Comparison of ENCODE assay signal across 10 cellular contexts in the genomic region with DNA sequence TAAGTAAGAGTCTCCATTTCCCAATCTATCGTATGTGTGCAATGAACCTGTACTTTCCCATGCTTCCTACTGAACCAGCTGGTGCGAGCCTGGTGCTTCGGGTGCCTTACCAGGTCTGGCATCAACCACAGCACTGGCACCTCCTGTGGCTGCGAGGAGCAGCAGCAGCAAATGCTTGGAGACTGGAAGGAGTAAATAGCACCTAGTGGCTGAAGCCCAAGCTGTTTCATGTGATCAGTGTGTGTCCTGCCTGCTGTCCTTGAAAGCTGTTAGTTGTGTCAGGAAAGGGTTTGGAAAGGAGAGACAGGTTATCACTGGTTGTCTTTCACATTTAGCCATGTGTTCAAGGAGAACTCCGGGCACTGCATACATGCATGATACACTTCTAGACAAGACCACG. TPM values are rescaled to one million over a fixed set of nuclear protein-coding genes. Genes with fewer than 3 reads are reported as not detected.
DNase-seq lines count a peak whose midpoint lies in the region; ATAC-seq and TF ChIP-seq lines count a peak whose summit lies in the region.
"Had no signal": no experiment of that assay in that cellular context is flagged by ENCODE, and none has a peak within 500 bp of the region (broad histone marks: within the 10 kb centered on the region; RNA-seq: fewer than 3 reads in every experiment).

No MANE protein-coding gene starts in this region.

- H3K27me3 ChIP-seq in A673 (replicated peaks; ENCODE audit: insufficient read depth, low read depth, low read length, poor library complexity) (no peaks in the 10 kb centered on the region), SK-N-SH (ENCODE audit: insufficient read depth) (no peaks in the 10 kb centered on the region)

- H3K4me2 ChIP-seq in SK-N-SH, result no peak overlapping the region

- peaks cover 1% of the 10 kb centered on the region for H3F3A ChIP-seq in SK-N-SH (replicated peaks; ENCODE audit: insufficient read depth)

- peak; percentile 34 for TF ChIP-seq CTCF in A673 (conservative IDR thresholded peaks at IDR 0.05; ENCODE audit: low read depth, low read length)
- peak; percentile 59 for TF ChIP-seq CTCF in SK-N-SH (IDR thresholded peaks at IDR 0.05)

- no peaks in the 10 kb centered on the region for H3K79me2 ChIP-seq in SK-N-SH (ENCODE audit: insufficient read depth)

- TF ChIP-seq EP300 in SK-N-SH (IDR thresholded peaks at IDR 0.05; ENCODE audit: borderline replicate concordance in 1 of 2, low read depth in 1 of 2, low read length in 1 of 2), result no peak

- H3K4me3 ChIP-seq in A673 (ENCODE audit: low read depth, low read length, poor library complexity, severe bottlenecking) (no peak overlapping the region), SK-N-SH (ENCODE audit: low read depth in 2 of 2, low read length in 1 of 2) (no peak overlapping the region)

- peak; percentile 53 for TF ChIP-seq RAD21 in SK-N-SH (IDR thresholded peaks at IDR 0.05; ENCODE audit: low read length)

- H3K36me3 ChIP-seq in A673 (ENCODE audit: insufficient read depth, low read length, poor library complexity, severe bottlenecking) (no peaks in the 10 kb centered on the region), SK-N-SH (replicated peaks in 1 of 2; ENCODE audit: control insufficient read depth in 1 of 2, insufficient read depth in 2 of 2, low read length in 1 of 2) (no peaks in the 10 kb centered on the region)

- CTCF ChIA-PET in A673 (lab: Charles Lee) (interaction anchor here (1.2 kb wide), 1 partner anchor 29 kb away, joined by 12 read pairs; no protein-coding TSS in a partner anchor), HEK293T (lab: Yijun Ruan, JAX) (interaction anchor here (0.6 to 1.6 kb wide), 3 partner anchors 28 to 1859 kb away, joined by 3 to 4 read pairs (median 3); no protein-coding TSS in a partner anchor), SK-N-SH (lab: Yijun Ruan, JAX) (interaction anchor here (0.6 to 2.6 kb wide), 16 partner anchors 10 to 260 kb away, joined by 3 to 16 read pairs (median 4); a partner anchor contains a TSS)

- H3K27ac ChIP-seq in A673 (ENCODE audit: low read depth, low read length, poor library complexity, severe bottlenecking) (no peak overlapping the region), SK-N-SH (ENCODE audit: low read depth in 2 of 2, low read length in 1 of 2) (no peak overlapping the region)

- POLR2A ChIA-PET in A673 (lab: Charles Lee; ENCODE audit: low non-redundant PET), result no interaction called here
- POLR2A ChIA-PET in HEK293T (lab: Yijun Ruan, JAX), result interaction anchor here (1.2 kb wide), 1 partner anchor 31 kb away, joined by 3 read pairs; no protein-coding TSS in a partner anchor
- POLR2A ChIA-PET in SK-N-SH (lab: Yijun Ruan, JAX), result no interaction called here

- peak; percentile 49 for DNase-seq in A673 (ENCODE audit: low spot score)
- peak; percentile 63 for DNase-seq in HEK293T (ENCODE audit: extremely low spot score)
- DNase-seq in SK-N-SH, result peak; percentile 65
- peak; percentile 62 for DNase-seq in iPS-NIHi11 (ENCODE audit: low spot score)
- no peak for DNase-seq in GM03348 (ENCODE audit: low spot score)
- DNase-seq in stimulated activated CD4-positive, alpha-beta T cell treated with anti-CD3 and anti-CD28 coated beads, Interleukin-4, amount 100 ng/mL, for 1 hour, result no peak
- DNase-seq: activated naive CD8-positive, alpha-beta T cell treated with anti-CD3 and anti-CD28 coated beads, Interleukin-2, amount 10 ng/mL, durations not matched to agents 7 days and 5 days; naive B cell had no signal

- H3K9me3 ChIP-seq in A673 (ENCODE audit: low read depth, low read length, poor library complexity, severe bottlenecking), result no peaks in the 10 kb centered on the region
- H3K9me3 ChIP-seq in SK-N-SH, result no peaks in the 10 kb centered on the region

- ATAC-seq in HG03442 (IDR thresholded peaks at IDR 0.05; ENCODE audit: unreplicated experiment), result no peak
- no peak for ATAC-seq in HG03159 (IDR thresholded peaks at IDR 0.05; ENCODE audit: unreplicated experiment)

- H2AFZ ChIP-seq in SK-N-SH (ENCODE audit: low read depth), result no peak overlapping the region

- H3K4me1 ChIP-seq in A673 (ENCODE audit: insufficient read depth, low read length, poor library complexity, severe bottlenecking), result peaks cover 5% of the 10 kb centered on the region
- peaks cover 2 to 15% of the 10 kb centered on the region in 2 experiments; a peak in 3 of 4 replicates for H3K4me1 ChIP-seq in SK-N-SH (ENCODE audit: control insufficient read depth in 1 of 2, insufficient read depth in 2 of 2, low read depth in 1 of 2, low read length in 1 of 2)

- no peaks in the 10 kb centered on the region for H3K9me2 ChIP-seq in SK-N-SH

- intact Hi-C loops in A673 (cut with micrococcal nuclease; ENCODE audit: unreplicated experiment), result no loop called here

- H4K20me1 ChIP-seq in SK-N-SH (ENCODE audit: insufficient read depth), result no peaks in the 10 kb centered on the region

- 33% methylated on average over 6 of the region's 6 CpGs for WGBS in SK-N-SH (ENCODE audit: low lambda C conversion rate)

- no peak overlapping the region for H3K9ac ChIP-seq in SK-N-SH

- BruUV-seq in A673 (replicated peaks; lab: Mats Ljungman, UMichigan), result no TSS peak

TF ChIP-seq in HEK293T, 16 proteins besides CTCF, POLR2A, EP300 and RAD21:
- TF ChIP-seq TARDBP (IDR thresholded peaks at IDR 0.05) (no peak), FOXK2 (IDR thresholded peaks at IDR 0.05) (no peak), CTBP1 (IDR thresholded peaks at IDR 0.05; ENCODE audit: borderline replicate concordance) (no peak), SP1 (IDR thresholded peaks at IDR 0.05) (no peak), LEF1 (IDR thresholded peaks at IDR 0.05; ENCODE audit: borderline replicate concordance) (no peak), BHLHE40 (IDR thresholded peaks at IDR 0.05; ENCODE audit: borderline replicate concordance) (no peak), HDGF (IDR thresholded peaks at IDR 0.05; ENCODE audit: borderline replicate concordance) (no peak), ARNT (IDR thresholded peaks at IDR 0.05) (no peak), L3MBTL2 (conservative IDR thresholded peaks at IDR 0.05) (no peak), NFRKB (IDR thresholded peaks at IDR 0.05) (no peak), FOXM1 (IDR thresholded peaks at IDR 0.05; ENCODE audit: borderline replicate concordance) (no peak), FOXA1 (IDR thresholded peaks at IDR 0.05) (no peak), SUZ12 (IDR thresholded peaks at IDR 0.05) (no peak)

TF ChIP-seq in SK-N-SH, 30 proteins besides CTCF, POLR2A, EP300 and RAD21:
- TF ChIP-seq, protein P1, sequence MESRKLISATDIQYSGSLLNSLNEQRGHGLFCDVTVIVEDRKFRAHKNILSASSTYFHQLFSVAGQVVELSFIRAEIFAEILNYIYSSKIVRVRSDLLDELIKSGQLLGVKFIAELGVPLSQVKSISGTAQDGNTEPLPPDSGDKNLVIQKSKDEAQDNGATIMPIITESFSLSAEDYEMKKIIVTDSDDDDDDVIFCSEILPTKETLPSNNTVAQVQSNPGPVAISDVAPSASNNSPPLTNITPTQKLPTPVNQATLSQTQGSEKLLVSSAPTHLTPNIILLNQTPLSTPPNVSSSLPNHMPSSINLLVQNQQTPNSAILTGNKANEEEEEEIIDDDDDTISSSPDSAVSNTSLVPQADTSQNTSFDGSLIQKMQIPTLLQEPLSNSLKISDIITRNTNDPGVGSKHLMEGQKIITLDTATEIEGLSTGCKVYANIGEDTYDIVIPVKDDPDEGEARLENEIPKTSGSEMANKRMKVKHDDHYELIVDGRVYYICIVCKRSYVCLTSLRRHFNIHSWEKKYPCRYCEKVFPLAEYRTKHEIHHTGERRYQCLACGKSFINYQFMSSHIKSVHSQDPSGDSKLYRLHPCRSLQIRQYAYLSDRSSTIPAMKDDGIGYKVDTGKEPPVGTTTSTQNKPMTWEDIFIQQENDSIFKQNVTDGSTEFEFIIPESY (IDR thresholded peaks at IDR 0.05; ENCODE audit: borderline replicate concordance, low read depth), result no peak
- TF ChIP-seq, protein P2, sequence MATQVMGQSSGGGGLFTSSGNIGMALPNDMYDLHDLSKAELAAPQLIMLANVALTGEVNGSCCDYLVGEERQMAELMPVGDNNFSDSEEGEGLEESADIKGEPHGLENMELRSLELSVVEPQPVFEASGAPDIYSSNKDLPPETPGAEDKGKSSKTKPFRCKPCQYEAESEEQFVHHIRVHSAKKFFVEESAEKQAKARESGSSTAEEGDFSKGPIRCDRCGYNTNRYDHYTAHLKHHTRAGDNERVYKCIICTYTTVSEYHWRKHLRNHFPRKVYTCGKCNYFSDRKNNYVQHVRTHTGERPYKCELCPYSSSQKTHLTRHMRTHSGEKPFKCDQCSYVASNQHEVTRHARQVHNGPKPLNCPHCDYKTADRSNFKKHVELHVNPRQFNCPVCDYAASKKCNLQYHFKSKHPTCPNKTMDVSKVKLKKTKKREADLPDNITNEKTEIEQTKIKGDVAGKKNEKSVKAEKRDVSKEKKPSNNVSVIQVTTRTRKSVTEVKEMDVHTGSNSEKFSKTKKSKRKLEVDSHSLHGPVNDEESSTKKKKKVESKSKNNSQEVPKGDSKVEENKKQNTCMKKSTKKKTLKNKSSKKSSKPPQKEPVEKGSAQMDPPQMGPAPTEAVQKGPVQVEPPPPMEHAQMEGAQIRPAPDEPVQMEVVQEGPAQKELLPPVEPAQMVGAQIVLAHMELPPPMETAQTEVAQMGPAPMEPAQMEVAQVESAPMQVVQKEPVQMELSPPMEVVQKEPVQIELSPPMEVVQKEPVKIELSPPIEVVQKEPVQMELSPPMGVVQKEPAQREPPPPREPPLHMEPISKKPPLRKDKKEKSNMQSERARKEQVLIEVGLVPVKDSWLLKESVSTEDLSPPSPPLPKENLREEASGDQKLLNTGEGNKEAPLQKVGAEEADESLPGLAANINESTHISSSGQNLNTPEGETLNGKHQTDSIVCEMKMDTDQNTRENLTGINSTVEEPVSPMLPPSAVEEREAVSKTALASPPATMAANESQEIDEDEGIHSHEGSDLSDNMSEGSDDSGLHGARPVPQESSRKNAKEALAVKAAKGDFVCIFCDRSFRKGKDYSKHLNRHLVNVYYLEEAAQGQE (IDR thresholded peaks at IDR 0.05; ENCODE audit: low read depth, low read length), result no peak
- TF ChIP-seq, protein P3, sequence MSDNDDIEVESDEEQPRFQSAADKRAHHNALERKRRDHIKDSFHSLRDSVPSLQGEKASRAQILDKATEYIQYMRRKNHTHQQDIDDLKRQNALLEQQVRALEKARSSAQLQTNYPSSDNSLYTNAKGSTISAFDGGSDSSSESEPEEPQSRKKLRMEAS (IDR thresholded peaks at IDR 0.05; ENCODE audit: low read depth), result no peak
- no peak for TF ChIP-seq JUND (IDR thresholded peaks at IDR 0.05)

RNA-seq across cellular contexts. Expression of a gene that starts 31.8 kb away (rescaled TPM):
- 5.0 and 6.4 TPM in 2 replicates for total RNA-seq in A673 (2021)
- 22.2 and 25.4 TPM in 2 replicates for polyA plus RNA-seq in SK-N-SH (2012; rRNA removed)
- polyA plus RNA-seq in SK-N-SH (2012; cell fraction: cytosol; rRNA removed), result 26.6 and 26.8 TPM in 2 replicates
- polyA plus RNA-seq in SK-N-SH (2012; cell fraction: nucleus; rRNA removed), result 15.3 and 18.2 TPM in 2 replicates
- total RNA-seq: activated naive CD8-positive, alpha-beta T cell treated with anti-CD3 and anti-CD28 coated beads, Interleukin-2, amount 10 ng/mL, durations not matched to agents 7 days and 5 days had no signal

Comparison
In these comparisons a context has a peak if more than half of its experiments do, and no peak if none do; other contexts are left out.
1. DNase-seq: peak in A673 (single experiment), HEK293T (single experiment), SK-N-SH (single experiment) and iPS-NIHi11 (single experiment); none in GM03348 (single experiment) and stimulated activated CD4-positive, alpha-beta T cell treated with anti-CD3 and anti-CD28 coated beads, Interleukin-4, amount 100 ng/mL, for 1 hour (single experiment).